9 cellular contexts compared by ENCODE assay signal in genomic region chr15:67945951-67946700, GRCh38.
DNase-seq lines count a peak whose midpoint lies in the region; ATAC-seq, FAIRE-seq and TF ChIP-seq lines count a peak whose summit lies in the region.
"Had no signal": no experiment of that assay in that cellular context is flagged by ENCODE, and none has a peak within 500 bp of the region (broad histone marks: within the 10 kb centered on the region; RNA-seq: fewer than 3 reads in every experiment).

No MANE protein-coding gene starts in this region.

- H3K27me3 Mint-ChIP-seq in effector memory CD8-positive, alpha-beta T cell, result peaks cover 0 to 12% of the 10 kb centered on the region in 2 donors

- no peaks in the 10 kb centered on the region for H3K9me3 ChIP-seq in lower lobe of right lung
- H3K9me3 ChIP-seq: pancreas had no signal

- no peak overlapping the region for H3K4me3 Mint-ChIP-seq in effector memory CD8-positive, alpha-beta T cell

- no peaks in the 10 kb centered on the region for H3K9me3 Mint-ChIP-seq in effector memory CD8-positive, alpha-beta T cell

- no peaks in the 10 kb centered on the region for H3K27me3 ChIP-seq in bronchial epithelial cell (ENCODE audit: control insufficient read depth, insufficient read depth, low read length)
- H3K27me3 ChIP-seq in lower lobe of right lung (ENCODE audit: low read depth), result no peaks in the 10 kb centered on the region
- H3K27me3 ChIP-seq: pancreas had no signal

- no peak overlapping the region for H3K4me3 ChIP-seq in bronchial epithelial cell (ENCODE audit: low read depth, low read length)
- H3K4me3 ChIP-seq in lower lobe of right lung, result no peak overlapping the region
- H3K4me3 ChIP-seq: pancreas had no signal

- peak overlapping the region in 1 of 2 donors; percentile 17 for H3K27ac Mint-ChIP-seq in effector memory CD8-positive, alpha-beta T cell

- H3K4me1 Mint-ChIP-seq in effector memory CD8-positive, alpha-beta T cell (ENCODE audit: low read depth in 2 of 2), result peaks cover 4 to 11% of the 10 kb centered on the region in 2 donors

- intact Hi-C loops in lower lobe of right lung (cut with DNase I), result no loop called here

- no peak for FAIRE-seq in bronchial epithelial cell (lab: Jason Lieb, UNC)
- FAIRE-seq: pancreas had no signal

- H3K4me1 ChIP-seq in lower lobe of right lung, result peaks cover 13% of the 10 kb centered on the region
- H3K4me1 ChIP-seq: pancreas had no signal

- no peak for TF ChIP-seq RAD21 in Ishikawa (IDR thresholded peaks at IDR 0.05; ENCODE audit: low read depth)

- H3K36me3 ChIP-seq in bronchial epithelial cell (ENCODE audit: control insufficient read depth, insufficient read depth, low read length) (no peaks in the 10 kb centered on the region), lower lobe of right lung (no peaks in the 10 kb centered on the region)
- H3K36me3 ChIP-seq: pancreas had no signal

- TF ChIP-seq CTCF in bronchial epithelial cell (IDR thresholded peaks at IDR 0.05; ENCODE audit: insufficient read depth, low read length, severe bottlenecking) (no peak), lower lobe of right lung (IDR thresholded peaks at IDR 0.05) (no peak)

- H3K36me3 Mint-ChIP-seq in effector memory CD8-positive, alpha-beta T cell (ENCODE audit: insufficient read depth), result no peaks in the 10 kb centered on the region

- peak overlapping the region; percentile 2 for H3K27ac ChIP-seq in lower lobe of right lung
- H3K27ac ChIP-seq: pancreas had no signal

- ATAC-seq in lower lobe of right lung (peak; percentile 50 to 63), HG02870 (IDR thresholded peaks at IDR 0.05; ENCODE audit: unreplicated experiment) (no peak)
- ATAC-seq in effector memory CD8-positive, alpha-beta T cell (replicated peaks), result no peak

- DNase-seq in Ammon's horn (ENCODE audit: low spot score) (peak; percentile 68), bronchial epithelial cell (ENCODE audit: low read depth) (peak; percentile 80), lower lobe of right lung (no peak), KG1 (lab: John Stamatoyannopoulos, UW) (no peak), NCI-H524 (lab: John Stamatoyannopoulos, UW) (no peak)
- no peak for DNase-seq in effector memory CD8-positive, alpha-beta T cell
- DNase-seq: pancreas had no signal

- no peak for TF ChIP-seq EP300 in Ishikawa (IDR thresholded peaks at IDR 0.05; ENCODE audit: borderline replicate concordance)

TF ChIP-seq in Ishikawa, 13 proteins besides CTCF, POLR2A, EP300 and RAD21:
- TF ChIP-seq USF1 (IDR thresholded peaks at IDR 0.05), result peak; percentile 76
- TF ChIP-seq TCF12 (IDR thresholded peaks at IDR 0.05; ENCODE audit: low read depth), result no peak
- TF ChIP-seq TEAD4 (IDR thresholded peaks at IDR 0.05), result 0 out of 2 replicates have a peak, but pooled peaks have one; percentile 31
TF ChIP-seq in Ishikawa: peak in this region for 2.

Comparison
In these comparisons a context has a peak if more than half of its experiments do, and no peak if none do; other contexts are left out.
1. DNase-seq: peak in Ammon's horn (single experiment) and bronchial epithelial cell (single experiment); none in lower lobe of right lung (single experiment), KG1 (single experiment), NCI-H524 (0 of 2) and effector memory CD8-positive, alpha-beta T cell (0 of 3).
2. ATAC-seq: peak in lower lobe of right lung (2 of 2); none in HG02870 (single experiment) and effector memory CD8-positive, alpha-beta T cell (single experiment).